8 cellular contexts compared by ENCODE assay signal in genomic region chr1:179366093-179366800, GRCh38. TPM values are rescaled to one million over a fixed set of nuclear protein-coding genes. Genes with fewer than 3 reads are reported as not detected.
A peak's percentile ranks its signal among the peaks of the same experiment; 100 is the strongest.
DNase-seq lines count a peak whose midpoint lies in the region; ATAC-seq, FAIRE-seq and TF ChIP-seq lines count a peak whose summit lies in the region.

No MANE protein-coding gene starts in this region.

- H3K36me3 Mint-ChIP-seq in CD14-positive monocyte = no peaks in the 10 kb centered on the region
- H3K36me3 Mint-ChIP-seq in activated T-helper 17 cell treated with anti-CD3 and anti-CD28 coated beads, Interleukin-2, amount 50 U/mL, for 72 hours (ENCODE audit: low read depth) = no peaks in the 10 kb centered on the region

- H3K9me3 Mint-ChIP-seq in CD14-positive monocyte = peaks cover 0 to 2% (median 0%) of the 10 kb centered on the region in 7 donors
- no peaks in the 10 kb centered on the region for H3K9me3 Mint-ChIP-seq in activated T-helper 17 cell treated with anti-CD3 and anti-CD28 coated beads, Interleukin-2, amount 50 U/mL, for 72 hours

- H3K27me3 Mint-ChIP-seq in CD14-positive monocyte (ENCODE audit: low read depth in 3 of 3) = peaks cover 0 to 6% (median 1%) of the 10 kb centered on the region in 3 donors
- H3K27me3 Mint-ChIP-seq in activated T-helper 17 cell treated with anti-CD3 and anti-CD28 coated beads, Interleukin-2, amount 50 U/mL, for 72 hours = no peaks in the 10 kb centered on the region

- H2AFZ ChIP-seq in hepatocyte = peak overlapping the region; percentile 99

- WGBS in hepatocyte (ENCODE audit: low lambda C conversion rate, missing lambda C conversion rate) = 6% methylated on average over 28 of the region's 28 CpGs

- H3K9me2 ChIP-seq in hepatocyte (replicated peaks; ENCODE audit: insufficient read depth) = no peaks in the 10 kb centered on the region

- peak overlapping the region; percentile 99 to 100 (median 100) for H3K27ac Mint-ChIP-seq in CD14-positive monocyte
- H3K27ac Mint-ChIP-seq in activated T-helper 17 cell treated with anti-CD3 and anti-CD28 coated beads, Interleukin-2, amount 50 U/mL, for 72 hours = peak overlapping the region; percentile 100

- intact Hi-C loops in CD14-positive monocyte (cut with micrococcal nuclease) = loop anchor here (5.0 to 10.0 kb wide), 7 partner anchors 39 to 339 kb away; partner anchors contain the start of genes TOR3A (in 2 of the 2), ABL2 (in 1 of the 2), FAM20B (in 1 of the 2) and SOAT1 (in 1 of the 2)

- TF ChIP-seq POLR2A in H54 (IDR thresholded peaks at IDR 0.05; ENCODE audit: low read depth, low read length) = no peak; the same call in 1 of the 2 replicates

- no peak for FAIRE-seq in H54 (lab: Jason Lieb, UNC)

- peak overlapping the region; percentile 98 for H3K27ac ChIP-seq in HL-60 (replicated peaks)
- peak overlapping the region; percentile 94 for H3K27ac ChIP-seq in hepatocyte

- H3K9me3 ChIP-seq in hepatocyte (ENCODE audit: low read depth) = no peaks in the 10 kb centered on the region
- no peaks in the 10 kb centered on the region for H3K9me3 ChIP-seq in skeletal muscle satellite cell (replicated peaks; ENCODE audit: low read length)

- H4K20me1 ChIP-seq in hepatocyte (ENCODE audit: insufficient read depth, poor library complexity, severe bottlenecking) = no peaks in the 10 kb centered on the region

- ATAC-seq in GM19372 (IDR thresholded peaks at IDR 0.05; ENCODE audit: low read depth, unreplicated experiment) = peak; percentile 33
- peak; percentile 33 for ATAC-seq in activated T-helper 17 cell treated with anti-CD3 and anti-CD28 coated beads, Interleukin-2, amount 50 U/mL, for 72 hours (replicated peaks)

- no peaks in the 10 kb centered on the region for H3K79me2 ChIP-seq in hepatocyte

- H3K27me3 ChIP-seq in HL-60 (ENCODE audit: insufficient read depth, poor library complexity, severe bottlenecking) = no peaks in the 10 kb centered on the region
- no peaks in the 10 kb centered on the region for H3K27me3 ChIP-seq in hepatocyte
- H3K27me3 ChIP-seq in skeletal muscle satellite cell (ENCODE audit: control insufficient read depth, insufficient read depth, low read length) = no peaks in the 10 kb centered on the region

- peaks cover 16% of the 10 kb centered on the region for H3K4me1 Mint-ChIP-seq in CD14-positive monocyte
- no peaks in the 10 kb centered on the region for H3K4me1 Mint-ChIP-seq in activated T-helper 17 cell treated with anti-CD3 and anti-CD28 coated beads, Interleukin-2, amount 50 U/mL, for 72 hours

- peak overlapping the region; percentile 89 to 98 for H3K4me3 Mint-ChIP-seq in CD14-positive monocyte
- peak overlapping the region; percentile 95 for H3K4me3 Mint-ChIP-seq in activated T-helper 17 cell treated with anti-CD3 and anti-CD28 coated beads, Interleukin-2, amount 50 U/mL, for 72 hours

- no peak for TF ChIP-seq CTCF in CD14-positive monocyte (IDR thresholded peaks at IDR 0.05)
- TF ChIP-seq CTCF in HL-60 (IDR thresholded peaks at IDR 0.05; ENCODE audit: insufficient read depth, low read length) = no peak
- TF ChIP-seq CTCF in hepatocyte (IDR thresholded peaks at IDR 0.05; ENCODE audit: poor library complexity) = no peak

- H3K4me2 ChIP-seq in hepatocyte = peak overlapping the region; percentile 77
- H3K4me2 ChIP-seq in skeletal muscle satellite cell (ENCODE audit: low read length) = peak overlapping the region; percentile 83

- no peaks in the 10 kb centered on the region for H3K4me1 ChIP-seq in hepatocyte (ENCODE audit: insufficient read depth)
- peaks cover 5% of the 10 kb centered on the region for H3K4me1 ChIP-seq in skeletal muscle satellite cell (ENCODE audit: control insufficient read depth, insufficient read depth, low read length)

- H3K4me3 ChIP-seq in HL-60 (replicated peaks; ENCODE audit: insufficient read depth, low read length) (peak overlapping the region; percentile 45), hepatocyte (peak overlapping the region; percentile 29), skeletal muscle satellite cell (ENCODE audit: low read length) (peak overlapping the region; percentile 75)

- H3K9ac ChIP-seq in skeletal muscle satellite cell (ENCODE audit: low read depth, low read length) = peak overlapping the region; percentile 91

- DNase-seq in CD14-positive monocyte (ENCODE audit: low spot score) (no peak), HL-60 (ENCODE audit: low read depth in 1 of 2, low spot score in 1 of 2) (no peak), hepatocyte (ENCODE audit: low spot score) (peak; percentile 16), H54 (ENCODE audit: insufficient read length, low spot score) (no peak), occipital lobe (lab: John Stamatoyannopoulos, UW) (no peak)

- H3K36me3 ChIP-seq in hepatocyte (replicated peaks; ENCODE audit: insufficient read depth, low read depth) = no peaks in the 10 kb centered on the region
- H3K36me3 ChIP-seq in skeletal muscle satellite cell (ENCODE audit: insufficient read depth, low read length) = no peaks in the 10 kb centered on the region

RNA-seq across cellular contexts. Expression of gene AXDND1, which starts 0.5 kb away (rescaled TPM):
- polyA plus RNA-seq in CD14-positive monocyte = not detected
- not detected for total RNA-seq in activated T-helper 17 cell treated with anti-CD3 and anti-CD28 coated beads, Interleukin-2, amount 50 U/mL, for 72 hours
- total RNA-seq in hepatocyte = 0.13 TPM in 1 of 2 replicates, not detected in the other
- 0.27 and 0.90 TPM in 2 replicates for polyA plus RNA-seq in hepatocyte
- total RNA-seq in skeletal muscle satellite cell (2012; rRNA removed) = 0.44 TPM in 1 of 2 replicates, not detected in the other
- 0.78 TPM for total RNA-seq in occipital lobe
